1 cellular context compared by ENCODE assay signal in genomic region chr2:43005975-43006833, GRCh38.
A peak's percentile ranks its signal among the peaks of the same experiment; 100 is the strongest.
TF ChIP-seq lines count a peak whose summit lies in the region.

No MANE protein-coding gene starts in this region.

TF ChIP-seq in HepG2, 621 proteins besides CTCF, POLR2A, EP300 and RAD21 (continued from another document and continues in another):
- TF ChIP-seq ZNF275 (CRISPR knock-in tag; IDR thresholded peaks at IDR 0.05; ENCODE audit: borderline replicate concordance) (no peak), TFDP2 (CRISPR knock-in tag; IDR thresholded peaks at IDR 0.05) (no peak), HNF4A (CRISPR knock-in tag; IDR thresholded peaks at IDR 0.05) (no peak), ZNF430 (CRISPR knock-in tag; IDR thresholded peaks at IDR 0.05) (no peak), JUNB (CRISPR knock-in tag; IDR thresholded peaks at IDR 0.05; ENCODE audit: borderline replicate concordance) (peak; percentile 71; the same call in 1 of the 2 replicates), ZC3H13 (CRISPR knock-in tag; IDR thresholded peaks at IDR 0.05) (peak; percentile 87), NRL (CRISPR knock-in tag; IDR thresholded peaks at IDR 0.05; ENCODE audit: borderline replicate concordance) (no peak), BCL6 (CRISPR knock-in tag; IDR thresholded peaks at IDR 0.05) (no peak), KLF6 (CRISPR knock-in tag; IDR thresholded peaks at IDR 0.05) (no peak), WIZ (CRISPR knock-in tag; IDR thresholded peaks at IDR 0.05) (no peak), ZFP36 (IDR thresholded peaks at IDR 0.05; ENCODE audit: borderline replicate concordance, low read depth, low read length, partially characterized antibody) (no peak), POLR2G (IDR thresholded peaks at IDR 0.05; ENCODE audit: low read depth, low read length) (no peak; the same call in none of the 2 replicates), BCL3 (CRISPR knock-in tag; IDR thresholded peaks at IDR 0.05) (no peak), RFX1 (IDR thresholded peaks at IDR 0.05) (no peak), ZBTB43 (CRISPR knock-in tag; conservative IDR thresholded peaks at IDR 0.05) (no peak), NFIC (IDR thresholded peaks at IDR 0.05; ENCODE audit: low read length) (no peak), JUND (CRISPR knock-in tag; IDR thresholded peaks at IDR 0.05) (no peak), E2F2 (CRISPR knock-in tag; IDR thresholded peaks at IDR 0.05; ENCODE audit: borderline replicate concordance) (no peak), ZBTB42 (CRISPR knock-in tag; IDR thresholded peaks at IDR 0.05) (no peak), HMG20B (CRISPR knock-in tag; conservative IDR thresholded peaks at IDR 0.05) (no peak), PHB2 (IDR thresholded peaks at IDR 0.05; ENCODE audit: partially characterized antibody) (no peak), AHDC1 (CRISPR knock-in tag; IDR thresholded peaks at IDR 0.05; ENCODE audit: borderline replicate concordance) (no peak), ZNF563 (CRISPR knock-in tag; IDR thresholded peaks at IDR 0.05) (0 out of 2 replicates have a peak, but pooled peaks have one; percentile 5), MXD4 (CRISPR knock-in tag; IDR thresholded peaks at IDR 0.05) (no peak), HNF1B (CRISPR knock-in tag; IDR thresholded peaks at IDR 0.05) (0 out of 2 replicates have a peak, but pooled peaks have one; percentile 12), ZBTB7B (CRISPR knock-in tag; IDR thresholded peaks at IDR 0.05) (no peak), PAWR (CRISPR knock-in tag; IDR thresholded peaks at IDR 0.05; ENCODE audit: borderline replicate concordance) (no peak), ZNF546 (CRISPR knock-in tag; conservative IDR thresholded peaks at IDR 0.05) (no peak; the same call in 1 of the 2 replicates), NONO (IDR thresholded peaks at IDR 0.05) (no peak), NONO (CRISPR knock-in tag; conservative IDR thresholded peaks at IDR 0.05) (peak; percentile 89), SP4 (CRISPR knock-in tag; IDR thresholded peaks at IDR 0.05) (no peak; the same call in 1 of the 2 replicates), ZBTB40 (IDR thresholded peaks at IDR 0.05) (no peak), ZBTB40 (CRISPR knock-in tag; IDR thresholded peaks at IDR 0.05) (no peak), SMAD1 (CRISPR knock-in tag; IDR thresholded peaks at IDR 0.05; ENCODE audit: borderline replicate concordance, low read depth) (no peak)
